In genomic region chr21:45374826-45375455, GRCh38 we compare ENCODE assay signal across 3 cellular contexts.
TF ChIP-seq lines count a peak whose summit lies in the region.

No MANE protein-coding gene starts in this region.

TF ChIP-seq in IMR-90, 13 proteins besides CTCF, POLR2A, EP300 and RAD21:
- TF ChIP-seq BHLHE40 (IDR thresholded peaks at IDR 0.05; ENCODE audit: low read depth, low read length), result no peak
- no peak for TF ChIP-seq FOS (IDR thresholded peaks at IDR 0.05; ENCODE audit: low read depth, low read length)
- no peak for TF ChIP-seq CEBPB (IDR thresholded peaks at IDR 0.05; ENCODE audit: low read depth, low read length)
- TF ChIP-seq ELK1 (IDR thresholded peaks at IDR 0.05; ENCODE audit: borderline replicate concordance, low read depth, low read length), result no peak
- TF ChIP-seq RFX5 (IDR thresholded peaks at IDR 0.05; ENCODE audit: low read depth, low read length), result no peak
- TF ChIP-seq RCOR1 (IDR thresholded peaks at IDR 0.05; ENCODE audit: insufficient replicate concordance, low read length), result no peak
- no peak for TF ChIP-seq SMC3 (IDR thresholded peaks at IDR 0.05; ENCODE audit: low read depth, low read length)
- TF ChIP-seq MAFK (IDR thresholded peaks at IDR 0.05; ENCODE audit: low read depth, low read length), result no peak
- no peak for TF ChIP-seq NFE2L2 (IDR thresholded peaks at IDR 0.05; ENCODE audit: low read depth, low read length)
- TF ChIP-seq, protein P1, sequence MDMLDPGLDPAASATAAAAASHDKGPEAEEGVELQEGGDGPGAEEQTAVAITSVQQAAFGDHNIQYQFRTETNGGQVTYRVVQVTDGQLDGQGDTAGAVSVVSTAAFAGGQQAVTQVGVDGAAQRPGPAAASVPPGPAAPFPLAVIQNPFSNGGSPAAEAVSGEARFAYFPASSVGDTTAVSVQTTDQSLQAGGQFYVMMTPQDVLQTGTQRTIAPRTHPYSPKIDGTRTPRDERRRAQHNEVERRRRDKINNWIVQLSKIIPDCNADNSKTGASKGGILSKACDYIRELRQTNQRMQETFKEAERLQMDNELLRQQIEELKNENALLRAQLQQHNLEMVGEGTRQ (IDR thresholded peaks at IDR 0.05; ENCODE audit: low read depth, low read length), result no peak

TF ChIP-seq in H1, 55 proteins besides CTCF, POLR2A, EP300 and RAD21:
- TF ChIP-seq E2F6 (IDR thresholded peaks at IDR 0.05), result no peak
- TF ChIP-seq TAF7 (optimal IDR thresholded peaks at IDR 0.05; ENCODE audit: borderline replicate concordance, low read depth, low read length), result no peak
TF ChIP-seq in H1: peak in this region for 0.

TF ChIP-seq in GM23338, 12 proteins besides CTCF, POLR2A, EP300 and RAD21:
- no peak for TF ChIP-seq CREB1 (CRISPR knock-in tag; IDR thresholded peaks at IDR 0.05; ENCODE audit: low read depth)
- no peak for TF ChIP-seq ZNF331 (CRISPR knock-in tag; IDR thresholded peaks at IDR 0.05; ENCODE audit: low read depth)
- TF ChIP-seq POLR2AphosphoS5 (IDR thresholded peaks at IDR 0.05; ENCODE audit: low read depth), result no peak
- TF ChIP-seq ETS1 (IDR thresholded peaks at IDR 0.05), result no peak
- no peak for TF ChIP-seq STAT1 (IDR thresholded peaks at IDR 0.05; ENCODE audit: unreplicated experiment)
- no peak for TF ChIP-seq ZNF114 (CRISPR knock-in tag; IDR thresholded peaks at IDR 0.05)
TF ChIP-seq in GM23338: peak in this region for 0.
